8 cellular contexts compared by ENCODE assay signal in genomic region chr10:15859865-15860691, GRCh38.
DNase-seq lines count a peak whose midpoint lies in the region; ATAC-seq lines count a peak whose summit lies in the region.

Gene MINDY3, minus strand, starts transcription at chr10:15860507. Its CDS starts 208 bp downstream, at chr10:15860299.

- peak; percentile 66 to 69 for DNase-seq in AML-193 (lab: John Stamatoyannopoulos, UW)
- DNase-seq in NCI-H526 (lab: John Stamatoyannopoulos, UW) = peak; percentile 69 to 81
- peak; percentile 87 for DNase-seq in activated CD4-positive, alpha-beta T cell treated with anti-CD3 and anti-CD28 coated beads for 48 hours
- peak; percentile 73 for DNase-seq in dedifferentiated amniotic fluid mesenchymal stem cell (ENCODE audit: extremely low spot score)
- DNase-seq in left kidney (ENCODE audit: low read depth, low spot score) = peak; percentile 95
- peak; percentile 82 for DNase-seq in stimulated activated CD4-positive, alpha-beta T cell treated with anti-CD3 and anti-CD28 coated beads, Interleukin-1b, Interleukin-23, amount 100 ng/mL, for 48 hours

- ATAC-seq in GM19025 (IDR thresholded peaks at IDR 0.05; ENCODE audit: low read depth, unreplicated experiment) (peak; percentile 88), HG03280 (IDR thresholded peaks at IDR 0.05; ENCODE audit: unreplicated experiment) (peak; percentile 93)

Comparison
In these comparisons a context has a peak if more than half of its experiments do, and no peak if none do; other contexts are left out.
1. Peak in every context shown above with its lines: DNase-seq and ATAC-seq.